In genomic region chrX:69307029-69307428, GRCh38 we compare ENCODE assay signal across 1 cellular context.
TF ChIP-seq lines count a peak whose summit lies in the region.

No MANE protein-coding gene starts in this region.

TF ChIP-seq in H1, 55 proteins besides CTCF, POLR2A, EP300 and RAD21:
- TF ChIP-seq ATF2 (IDR thresholded peaks at IDR 0.05; ENCODE audit: low read length) (no peak), TAF7 (optimal IDR thresholded peaks at IDR 0.05; ENCODE audit: borderline replicate concordance, low read depth, low read length) (no peak), KDM1A (IDR thresholded peaks at IDR 0.05; ENCODE audit: borderline replicate concordance, low read length) (peak; percentile 77; the same call in 1 of the 2 replicates), ASH2L (IDR thresholded peaks at IDR 0.05; ENCODE audit: low read length) (no peak), ZNF274 (IDR thresholded peaks at IDR 0.05; ENCODE audit: borderline replicate concordance, extremely low read depth, low read length) (no peak)
